Comparison of ENCODE assay signal across 1 cellular context in the genomic region with DNA sequence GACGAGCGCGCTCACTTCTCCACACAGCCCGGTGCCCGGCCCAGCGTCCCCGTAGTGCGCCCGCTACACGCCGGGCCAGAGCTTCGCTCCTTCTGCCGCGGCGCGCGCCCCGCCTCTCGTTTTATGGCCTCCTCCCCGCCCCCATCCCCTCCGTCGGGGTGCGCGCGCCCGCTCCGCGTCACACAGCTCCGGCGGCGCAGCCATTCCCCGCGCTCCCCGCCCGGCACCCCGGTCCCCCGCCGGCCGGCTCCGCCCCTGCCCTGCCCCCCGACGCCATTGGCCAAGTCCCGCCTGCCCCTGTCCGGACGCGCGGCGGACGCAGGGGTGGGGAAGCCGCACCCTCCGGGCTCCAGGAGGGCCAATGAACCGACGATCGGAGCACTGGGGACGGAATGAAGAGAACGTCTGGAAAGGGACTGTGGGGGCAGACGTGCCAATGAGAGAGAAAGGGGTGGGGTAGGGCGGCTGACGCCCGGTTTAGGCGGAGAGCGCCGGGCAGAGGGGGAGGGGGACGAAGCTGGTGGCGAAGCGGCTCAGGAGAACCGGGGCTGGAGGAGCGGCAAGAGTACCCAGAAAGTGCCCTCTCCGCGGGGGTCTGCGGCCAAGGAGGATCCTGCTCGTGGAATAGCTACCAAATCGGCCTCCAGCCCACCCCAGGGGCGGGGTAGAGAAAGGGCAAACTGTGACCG.
TF ChIP-seq lines count a peak whose summit lies in the region.

Gene TOB1, minus strand, starts transcription at position 94 of the 689 bp plus-strand sequence. CDS start 2,337 bp downstream, outside the sequence.

TF ChIP-seq in HepG2, 621 proteins besides CTCF, POLR2A, EP300 and RAD21 (continued from another document and continues in another):
- TF ChIP-seq TFDP2 (CRISPR knock-in tag; IDR thresholded peaks at IDR 0.05) = peak; percentile 83
- peak; percentile 48; the same call in 1 of the 2 replicates for TF ChIP-seq RFXANK (CRISPR knock-in tag; IDR thresholded peaks at IDR 0.05)
- TF ChIP-seq ZSCAN20 (CRISPR knock-in tag; IDR thresholded peaks at IDR 0.05; ENCODE audit: borderline replicate concordance) = peak; percentile 96
- peak; percentile 82 for TF ChIP-seq KMT2B (CRISPR knock-in tag; IDR thresholded peaks at IDR 0.05)
- TF ChIP-seq KDM2A (CRISPR knock-in tag; IDR thresholded peaks at IDR 0.05; ENCODE audit: borderline replicate concordance, low read depth) = peak; percentile 79
- peak; percentile 78; the same call in 1 of the 2 replicates for TF ChIP-seq KLF12 (CRISPR knock-in tag; IDR thresholded peaks at IDR 0.05; ENCODE audit: borderline replicate concordance)
- TF ChIP-seq AFF4 (CRISPR knock-in tag; IDR thresholded peaks at IDR 0.05) = peak; percentile 92
- peak; percentile 77; the same call in 1 of the 2 replicates for TF ChIP-seq ZNF367 (CRISPR knock-in tag; IDR thresholded peaks at IDR 0.05; ENCODE audit: borderline replicate concordance)
- TF ChIP-seq, protein P1, sequence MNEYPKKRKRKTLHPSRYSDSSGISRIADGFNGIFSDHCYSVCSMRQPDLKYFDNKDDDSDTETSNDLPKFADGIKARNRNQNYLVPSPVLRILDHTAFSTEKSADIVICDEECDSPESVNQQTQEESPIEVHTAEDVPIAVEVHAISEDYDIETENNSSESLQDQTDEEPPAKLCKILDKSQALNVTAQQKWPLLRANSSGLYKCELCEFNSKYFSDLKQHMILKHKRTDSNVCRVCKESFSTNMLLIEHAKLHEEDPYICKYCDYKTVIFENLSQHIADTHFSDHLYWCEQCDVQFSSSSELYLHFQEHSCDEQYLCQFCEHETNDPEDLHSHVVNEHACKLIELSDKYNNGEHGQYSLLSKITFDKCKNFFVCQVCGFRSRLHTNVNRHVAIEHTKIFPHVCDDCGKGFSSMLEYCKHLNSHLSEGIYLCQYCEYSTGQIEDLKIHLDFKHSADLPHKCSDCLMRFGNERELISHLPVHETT (CRISPR knock-in tag; conservative IDR thresholded peaks at IDR 0.05) = peak; percentile 69
- peak; percentile 83 for TF ChIP-seq ZNF350 (CRISPR knock-in tag; IDR thresholded peaks at IDR 0.05; ENCODE audit: borderline replicate concordance, low read depth)
- peak; percentile 91; the same call in 1 of the 2 replicates for TF ChIP-seq ARHGAP35 (CRISPR knock-in tag; IDR thresholded peaks at IDR 0.05; ENCODE audit: borderline replicate concordance)
- TF ChIP-seq RARG (CRISPR knock-in tag; IDR thresholded peaks at IDR 0.05; ENCODE audit: low read depth) = peak; percentile 84; the same call in 1 of the 2 replicates
- peak; percentile 39; the same call in 1 of the 2 replicates for TF ChIP-seq ELK4 (CRISPR knock-in tag; IDR thresholded peaks at IDR 0.05; ENCODE audit: borderline replicate concordance)
- TF ChIP-seq, protein P2, sequence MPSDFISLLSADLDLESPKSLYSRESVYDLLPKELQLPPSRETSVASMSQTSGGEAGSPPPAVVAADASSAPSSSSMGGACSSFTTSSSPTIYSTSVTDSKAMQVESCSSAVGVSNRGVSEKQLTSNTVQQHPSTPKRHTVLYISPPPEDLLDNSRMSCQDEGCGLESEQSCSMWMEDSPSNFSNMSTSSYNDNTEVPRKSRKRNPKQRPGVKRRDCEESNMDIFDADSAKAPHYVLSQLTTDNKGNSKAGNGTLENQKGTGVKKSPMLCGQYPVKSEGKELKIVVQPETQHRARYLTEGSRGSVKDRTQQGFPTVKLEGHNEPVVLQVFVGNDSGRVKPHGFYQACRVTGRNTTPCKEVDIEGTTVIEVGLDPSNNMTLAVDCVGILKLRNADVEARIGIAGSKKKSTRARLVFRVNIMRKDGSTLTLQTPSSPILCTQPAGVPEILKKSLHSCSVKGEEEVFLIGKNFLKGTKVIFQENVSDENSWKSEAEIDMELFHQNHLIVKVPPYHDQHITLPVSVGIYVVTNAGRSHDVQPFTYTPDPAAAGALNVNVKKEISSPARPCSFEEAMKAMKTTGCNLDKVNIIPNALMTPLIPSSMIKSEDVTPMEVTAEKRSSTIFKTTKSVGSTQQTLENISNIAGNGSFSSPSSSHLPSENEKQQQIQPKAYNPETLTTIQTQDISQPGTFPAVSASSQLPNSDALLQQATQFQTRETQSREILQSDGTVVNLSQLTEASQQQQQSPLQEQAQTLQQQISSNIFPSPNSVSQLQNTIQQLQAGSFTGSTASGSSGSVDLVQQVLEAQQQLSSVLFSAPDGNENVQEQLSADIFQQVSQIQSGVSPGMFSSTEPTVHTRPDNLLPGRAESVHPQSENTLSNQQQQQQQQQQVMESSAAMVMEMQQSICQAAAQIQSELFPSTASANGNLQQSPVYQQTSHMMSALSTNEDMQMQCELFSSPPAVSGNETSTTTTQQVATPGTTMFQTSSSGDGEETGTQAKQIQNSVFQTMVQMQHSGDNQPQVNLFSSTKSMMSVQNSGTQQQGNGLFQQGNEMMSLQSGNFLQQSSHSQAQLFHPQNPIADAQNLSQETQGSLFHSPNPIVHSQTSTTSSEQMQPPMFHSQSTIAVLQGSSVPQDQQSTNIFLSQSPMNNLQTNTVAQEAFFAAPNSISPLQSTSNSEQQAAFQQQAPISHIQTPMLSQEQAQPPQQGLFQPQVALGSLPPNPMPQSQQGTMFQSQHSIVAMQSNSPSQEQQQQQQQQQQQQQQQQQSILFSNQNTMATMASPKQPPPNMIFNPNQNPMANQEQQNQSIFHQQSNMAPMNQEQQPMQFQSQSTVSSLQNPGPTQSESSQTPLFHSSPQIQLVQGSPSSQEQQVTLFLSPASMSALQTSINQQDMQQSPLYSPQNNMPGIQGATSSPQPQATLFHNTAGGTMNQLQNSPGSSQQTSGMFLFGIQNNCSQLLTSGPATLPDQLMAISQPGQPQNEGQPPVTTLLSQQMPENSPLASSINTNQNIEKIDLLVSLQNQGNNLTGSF (CRISPR knock-in tag; IDR thresholded peaks at IDR 0.05) = peak; percentile 98
- TF ChIP-seq ARNTL (CRISPR knock-in tag; IDR thresholded peaks at IDR 0.05) = peak; percentile 68
- TF ChIP-seq ZNF550 (CRISPR knock-in tag; IDR thresholded peaks at IDR 0.05; ENCODE audit: borderline replicate concordance) = no peak
- TF ChIP-seq ZBTB38 (CRISPR knock-in tag; IDR thresholded peaks at IDR 0.05) = peak; percentile 92
- TF ChIP-seq HDAC1 (CRISPR knock-in tag; IDR thresholded peaks at IDR 0.05) = peak; percentile 48
- TF ChIP-seq ZNF282 (IDR thresholded peaks at IDR 0.05; ENCODE audit: partially characterized antibody) = no peak
- TF ChIP-seq ZNF883 (CRISPR knock-in tag; IDR thresholded peaks at IDR 0.05; ENCODE audit: not compliant biosample characterization) = no peak
- no peak for TF ChIP-seq BCLAF1 (IDR thresholded peaks at IDR 0.05)
- no peak; the same call in 1 of the 2 replicates for TF ChIP-seq ZNF629 (CRISPR knock-in tag; conservative IDR thresholded peaks at IDR 0.05)
- TF ChIP-seq AHR (CRISPR knock-in tag; IDR thresholded peaks at IDR 0.05) = peak; percentile 99
- no peak for TF ChIP-seq MAFK (conservative IDR thresholded peaks at IDR 0.05 in 1 of 2, IDR thresholded peaks at IDR 0.05 in 1 of 2; ENCODE audit: low read length in 2 of 2)
- no peak; the same call in 1 of the 2 replicates for TF ChIP-seq FOSL1 (CRISPR knock-in tag; IDR thresholded peaks at IDR 0.05; ENCODE audit: borderline replicate concordance)
- TF ChIP-seq, protein P3, sequence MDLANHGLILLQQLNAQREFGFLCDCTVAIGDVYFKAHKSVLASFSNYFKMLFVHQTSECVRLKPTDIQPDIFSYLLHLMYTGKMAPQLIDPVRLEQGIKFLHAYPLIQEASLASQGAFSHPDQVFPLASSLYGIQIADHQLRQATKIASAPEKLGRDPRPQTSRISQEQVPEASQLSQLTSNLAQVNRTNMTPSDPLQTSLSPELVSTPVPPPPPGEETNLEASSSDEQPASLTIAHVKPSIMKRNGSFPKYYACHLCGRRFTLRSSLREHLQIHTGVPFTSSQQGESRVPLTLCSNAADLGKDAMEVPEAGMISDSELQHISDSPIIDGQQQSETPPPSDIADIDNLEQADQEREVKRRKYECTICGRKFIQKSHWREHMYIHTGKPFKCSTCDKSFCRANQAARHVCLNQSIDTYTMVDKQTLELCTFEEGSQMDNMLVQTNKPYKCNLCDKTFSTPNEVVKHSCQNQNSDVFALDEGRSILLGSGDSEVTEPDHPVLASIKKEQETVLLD (CRISPR knock-in tag; IDR thresholded peaks at IDR 0.05; ENCODE audit: low read depth) = peak; percentile 95
- peak; percentile 88; the same call in 1 of the 2 replicates for TF ChIP-seq MTF1 (CRISPR knock-in tag; IDR thresholded peaks at IDR 0.05)
- TF ChIP-seq TOE1 (CRISPR knock-in tag; IDR thresholded peaks at IDR 0.05) = 0 out of 2 replicates have a peak, but pooled peaks have one; percentile 7
- TF ChIP-seq ZKSCAN5 (CRISPR knock-in tag; IDR thresholded peaks at IDR 0.05) = peak; percentile 57; the same call in 1 of the 2 replicates
- TF ChIP-seq ZNF780A (CRISPR knock-in tag; IDR thresholded peaks at IDR 0.05) = no peak
- TF ChIP-seq MIER3 (CRISPR knock-in tag; IDR thresholded peaks at IDR 0.05; ENCODE audit: borderline replicate concordance) = peak; percentile 64
- TF ChIP-seq, protein P4, sequence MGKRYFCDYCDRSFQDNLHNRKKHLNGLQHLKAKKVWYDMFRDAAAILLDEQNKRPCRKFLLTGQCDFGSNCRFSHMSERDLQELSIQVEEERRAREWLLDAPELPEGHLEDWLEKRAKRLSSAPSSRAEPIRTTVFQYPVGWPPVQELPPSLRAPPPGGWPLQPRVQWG (CRISPR knock-in tag; IDR thresholded peaks at IDR 0.05; ENCODE audit: borderline replicate concordance, low read depth) = no peak
- peak; percentile 86 for TF ChIP-seq TEF (CRISPR knock-in tag; IDR thresholded peaks at IDR 0.05)
